ENCODE assay signal across 1 cellular context in genomic region chr1:230105754-230106625, GRCh38.
TF ChIP-seq lines count a peak whose summit lies in the region.

No MANE protein-coding gene starts in this region.

TF ChIP-seq in HepG2, 621 proteins besides CTCF, POLR2A, EP300 and RAD21 (continued from another document and continues in another):
- TF ChIP-seq TRAFD1 (CRISPR knock-in tag; IDR thresholded peaks at IDR 0.05; ENCODE audit: borderline replicate concordance) (no peak), ZNF30 (CRISPR knock-in tag; IDR thresholded peaks at IDR 0.05) (no peak), MEIS1 (CRISPR knock-in tag; IDR thresholded peaks at IDR 0.05; ENCODE audit: borderline replicate concordance) (peak; percentile 65; the same call in 1 of the 2 replicates), DRAP1 (CRISPR knock-in tag; IDR thresholded peaks at IDR 0.05) (no peak), GABPA (IDR thresholded peaks at IDR 0.05; ENCODE audit: low read depth, low read length) (no peak), GABPA (CRISPR knock-in tag; IDR thresholded peaks at IDR 0.05; ENCODE audit: low read depth) (peak; percentile 43; the same call in 1 of the 2 replicates), THYN1 (CRISPR knock-in tag; IDR thresholded peaks at IDR 0.05; ENCODE audit: borderline replicate concordance, low read depth) (no peak), POLR2AphosphoS5 (IDR thresholded peaks at IDR 0.05; ENCODE audit: low read depth, low read length) (no peak), ZSCAN9 (CRISPR knock-in tag; IDR thresholded peaks at IDR 0.05; ENCODE audit: borderline replicate concordance) (peak; percentile 36; the same call in 1 of the 2 replicates), HMG20B (CRISPR knock-in tag; conservative IDR thresholded peaks at IDR 0.05) (no peak), TBX3 (IDR thresholded peaks at IDR 0.05; ENCODE audit: borderline replicate concordance) (0 out of 2 replicates have a peak, but pooled peaks have one; percentile 28), ATF5 (CRISPR knock-in tag; IDR thresholded peaks at IDR 0.05; ENCODE audit: low read depth) (no peak), NAIF1 (CRISPR knock-in tag; IDR thresholded peaks at IDR 0.05; ENCODE audit: borderline replicate concordance) (0 out of 2 replicates have a peak, but pooled peaks have one; percentile 32), ISL2 (CRISPR knock-in tag; IDR thresholded peaks at IDR 0.05) (0 out of 2 replicates have a peak, but pooled peaks have one; percentile 60), ZNF691 (CRISPR knock-in tag; IDR thresholded peaks at IDR 0.05; ENCODE audit: borderline replicate concordance, low read depth) (peak; percentile 62; the same call in 1 of the 2 replicates), ZUFSP (CRISPR knock-in tag; IDR thresholded peaks at IDR 0.05; ENCODE audit: borderline replicate concordance) (no peak), LRRFIP1 (CRISPR knock-in tag; conservative IDR thresholded peaks at IDR 0.05) (no peak), SMAD1 (CRISPR knock-in tag; IDR thresholded peaks at IDR 0.05; ENCODE audit: borderline replicate concordance, low read depth) (no peak), MTA3 (CRISPR knock-in tag; IDR thresholded peaks at IDR 0.05) (no peak), FOSL2 (CRISPR knock-in tag; IDR thresholded peaks at IDR 0.05) (peak; percentile 99), BRD4 (CRISPR knock-in tag; IDR thresholded peaks at IDR 0.05) (0 out of 2 replicates have a peak, but pooled peaks have one; percentile 46), CHD4 (IDR thresholded peaks at IDR 0.05; ENCODE audit: borderline replicate concordance, low read length) (peak; percentile 47; the same call in 1 of the 2 replicates), SMAD3 (CRISPR knock-in tag; IDR thresholded peaks at IDR 0.05) (peak; percentile 83; the same call in 1 of the 2 replicates), ZNF850 (CRISPR knock-in tag; conservative IDR thresholded peaks at IDR 0.05) (no peak), ZNF530 (CRISPR knock-in tag; IDR thresholded peaks at IDR 0.05; ENCODE audit: low read depth) (no peak), NBN (conservative IDR thresholded peaks at IDR 0.05) (no peak), UBTF (CRISPR knock-in tag; IDR thresholded peaks at IDR 0.05) (no peak; the same call in none of the 2 replicates), U2AF2 (IDR thresholded peaks at IDR 0.05; ENCODE audit: low read depth, low read length) (no peak), NR1H2 (CRISPR knock-in tag; IDR thresholded peaks at IDR 0.05; ENCODE audit: borderline replicate concordance, low read depth) (no peak), PITX1 (CRISPR knock-in tag; IDR thresholded peaks at IDR 0.05) (0 out of 2 replicates have a peak, but pooled peaks have one; percentile 39), IKZF1 (IDR thresholded peaks at IDR 0.05) (no peak), ELK4 (CRISPR knock-in tag; IDR thresholded peaks at IDR 0.05; ENCODE audit: borderline replicate concordance) (no peak), ZBTB49 (CRISPR knock-in tag; IDR thresholded peaks at IDR 0.05; ENCODE audit: borderline replicate concordance) (no peak), KIAA2018 (CRISPR knock-in tag; IDR thresholded peaks at IDR 0.05; ENCODE audit: borderline replicate concordance) (no peak), EZH2 (conservative IDR thresholded peaks at IDR 0.05; ENCODE audit: low read depth, low read length) (no peak)
